Comparison of ENCODE assay signal across 8 cellular contexts in genomic region chrX:133921764-133922389, GRCh38.
DNase-seq lines count a peak whose midpoint lies in the region; ATAC-seq and TF ChIP-seq lines count a peak whose summit lies in the region.

No MANE protein-coding gene starts in this region.

- H3K4me3 Mint-ChIP-seq in CD4-positive, alpha-beta memory T cell, result peak overlapping the region in 3 of 8 donors; percentile 78 to 84 (median 80)
- H3K4me3 Mint-ChIP-seq in mesothelial cell of epicardium, result no peak overlapping the region

- CTCF ChIA-PET in CD4-positive, alpha-beta memory T cell (lab: Charles Lee; ENCODE audit: partially characterized antibody), result interaction anchor here (0.8 to 1.4 kb wide), 5 partner anchors 10 to 265 kb away, joined by 3 to 4 read pairs (median 3); no protein-coding TSS in a partner anchor
- CTCF ChIA-PET in SK-N-SH (lab: Yijun Ruan, JAX), result interaction anchor here (0.9 to 1.2 kb wide), 4 partner anchors 8 to 129 kb away, joined by 3 to 5 read pairs (median 3); no protein-coding TSS in a partner anchor

- no peak overlapping the region for H3K27ac ChIP-seq in CD4-positive, alpha-beta memory T cell (ENCODE audit: low read depth, low read length)
- no peak overlapping the region for H3K27ac ChIP-seq in SK-N-SH (ENCODE audit: low read depth in 2 of 2, low read length in 1 of 2)

- intact Hi-C loops in CD4-positive, alpha-beta memory T cell (cut with micrococcal nuclease), result no loop called here

- POLR2A ChIA-PET in CD4-positive, alpha-beta memory T cell (lab: Charles Lee; ENCODE audit: partially characterized antibody), result no interaction called here
- POLR2A ChIA-PET in SK-N-SH (lab: Yijun Ruan, JAX), result no interaction called here

- in situ Hi-C loops in KBM-7 (cut with MboI; ENCODE audit: low pct_unique_long_range_greater_than_20kb, low sequenced_read_pairs), result no loop called here

- no peaks in the 10 kb centered on the region for H3K9me3 ChIP-seq in CD4-positive, alpha-beta memory T cell (ENCODE audit: control insufficient read depth in 1 of 2, low read length in 2 of 2)
- no peaks in the 10 kb centered on the region for H3K9me3 ChIP-seq in SK-N-SH

- peak; percentile 43 for TF ChIP-seq RAD21 in SK-N-SH (IDR thresholded peaks at IDR 0.05; ENCODE audit: low read length)

- H2AFZ ChIP-seq in SK-N-SH (ENCODE audit: low read depth), result no peak overlapping the region

- H3K27me3 ChIP-seq in CD4-positive, alpha-beta memory T cell (ENCODE audit: insufficient read depth, low read length), result no peaks in the 10 kb centered on the region
- H3K27me3 ChIP-seq in SK-N-SH (ENCODE audit: insufficient read depth), result no peaks in the 10 kb centered on the region

- H3K9me2 ChIP-seq in SK-N-SH, result no peaks in the 10 kb centered on the region

- H3K36me3 Mint-ChIP-seq in CD4-positive, alpha-beta memory T cell, result no peaks in the 10 kb centered on the region
- peaks cover 21% of the 10 kb centered on the region for H3K36me3 Mint-ChIP-seq in mesothelial cell of epicardium

- H3K4me1 Mint-ChIP-seq in CD4-positive, alpha-beta memory T cell, result peaks cover 17 to 24% (median 21%) of the 10 kb centered on the region in 4 donors
- H3K4me1 Mint-ChIP-seq in mesothelial cell of epicardium, result peaks cover 36% of the 10 kb centered on the region

- ATAC-seq in GM19043 (IDR thresholded peaks at IDR 0.05; ENCODE audit: low read depth, unreplicated experiment), result peak; percentile 52

- H3K4me3 ChIP-seq in CD4-positive, alpha-beta memory T cell (ENCODE audit: low read length in 2 of 2), result no peak overlapping the region
- no peak overlapping the region for H3K4me3 ChIP-seq in SK-N-SH (ENCODE audit: low read depth in 2 of 2, low read length in 1 of 2)

- H3K27ac Mint-ChIP-seq in CD4-positive, alpha-beta memory T cell, result no peak overlapping the region
- H3K27ac Mint-ChIP-seq in mesothelial cell of epicardium, result peak overlapping the region; percentile 2

- H3K4me2 ChIP-seq in SK-N-SH, result no peak overlapping the region

- H3K27me3 Mint-ChIP-seq in CD4-positive, alpha-beta memory T cell, result no peaks in the 10 kb centered on the region
- H3K27me3 Mint-ChIP-seq in mesothelial cell of epicardium (ENCODE audit: low read depth), result no peaks in the 10 kb centered on the region

- 19% methylated on average over 6 of the region's 7 CpGs for WGBS in SK-N-SH (ENCODE audit: low lambda C conversion rate)

- H3F3A ChIP-seq in SK-N-SH (replicated peaks; ENCODE audit: insufficient read depth), result no peaks in the 10 kb centered on the region

- no peak for TF ChIP-seq EP300 in SK-N-SH (IDR thresholded peaks at IDR 0.05; ENCODE audit: borderline replicate concordance in 1 of 2, low read depth in 1 of 2, low read length in 1 of 2)

- peaks cover 0 to 9% (median 1%) of the 10 kb centered on the region in 8 donors for H3K9me3 Mint-ChIP-seq in CD4-positive, alpha-beta memory T cell
- peaks cover 8% of the 10 kb centered on the region for H3K9me3 Mint-ChIP-seq in mesothelial cell of epicardium

- peak; percentile 57 for TF ChIP-seq CTCF in SK-N-SH (IDR thresholded peaks at IDR 0.05)
- TF ChIP-seq CTCF in mesothelial cell of epicardium (IDR thresholded peaks at IDR 0.05; ENCODE audit: unreplicated experiment), result peak; percentile 16

- no peaks in the 10 kb centered on the region for H3K79me2 ChIP-seq in SK-N-SH (ENCODE audit: insufficient read depth)

- no peaks in the 10 kb centered on the region for H4K20me1 ChIP-seq in SK-N-SH (ENCODE audit: insufficient read depth)

- no peak overlapping the region for H3K9ac ChIP-seq in SK-N-SH

- DNase-seq in CD4-positive, alpha-beta memory T cell, result peak in 4 of 5 donors; percentile 8 to 21 (median 18)
- DNase-seq in KBM-7 (peak; percentile 57), SK-N-SH (peak; percentile 16), cerebellar cortex (ENCODE audit: low spot score) (peak; percentile 58), mesothelial cell of epicardium (ENCODE audit: low spot score in 2 of 2, unreplicated experiment in 2 of 2) (no peak), CD1c-positive myeloid dendritic cell (ENCODE audit: extremely low spot score) (no peak)
- DNase-seq in effector CD4-positive, alpha-beta T cell, result no peak

- peaks cover 21% of the 10 kb centered on the region for H3K4me1 ChIP-seq in CD4-positive, alpha-beta memory T cell (ENCODE audit: insufficient read depth, low read length)
- peaks cover 0 to 6% of the 10 kb centered on the region in 2 experiments; a peak in 1 of 4 replicates for H3K4me1 ChIP-seq in SK-N-SH (ENCODE audit: control insufficient read depth in 1 of 2, insufficient read depth in 2 of 2, low read depth in 1 of 2, low read length in 1 of 2)

- H3K36me3 ChIP-seq in CD4-positive, alpha-beta memory T cell (ENCODE audit: insufficient read depth, low read length), result no peaks in the 10 kb centered on the region
- no peaks in the 10 kb centered on the region for H3K36me3 ChIP-seq in SK-N-SH (replicated peaks in 1 of 2; ENCODE audit: control insufficient read depth in 1 of 2, insufficient read depth in 2 of 2, low read length in 1 of 2)

TF ChIP-seq in SK-N-SH, 30 proteins besides CTCF, POLR2A, EP300 and RAD21:
- TF ChIP-seq FOXJ3 (CRISPR knock-in tag; IDR thresholded peaks at IDR 0.05) (no peak), EZH2phosphoT487 (IDR thresholded peaks at IDR 0.05; ENCODE audit: borderline replicate concordance, low read depth) (no peak), SIN3A (IDR thresholded peaks at IDR 0.05; ENCODE audit: borderline replicate concordance, low read depth, low read length) (no peak), USF1 (IDR thresholded peaks at IDR 0.05; ENCODE audit: borderline replicate concordance, low read depth) (no peak), MEF2A (IDR thresholded peaks at IDR 0.05; ENCODE audit: borderline replicate concordance, low read depth) (no peak), FOXM1 (IDR thresholded peaks at IDR 0.05; ENCODE audit: low read depth) (no peak), TAF1 (IDR thresholded peaks at IDR 0.05; ENCODE audit: borderline replicate concordance, low read depth, low read length) (no peak), USF2 (IDR thresholded peaks at IDR 0.05; ENCODE audit: borderline replicate concordance, low read depth, low read length) (no peak), GATA2 (CRISPR knock-in tag; IDR thresholded peaks at IDR 0.05) (no peak), PBX3 (IDR thresholded peaks at IDR 0.05) (no peak), RCOR1 (IDR thresholded peaks at IDR 0.05; ENCODE audit: low read length) (no peak), TCF12 (IDR thresholded peaks at IDR 0.05) (no peak), NRF1 (IDR thresholded peaks at IDR 0.05; ENCODE audit: low read depth, low read length) (no peak), ELF1 (IDR thresholded peaks at IDR 0.05) (no peak)
- TF ChIP-seq, protein P1, sequence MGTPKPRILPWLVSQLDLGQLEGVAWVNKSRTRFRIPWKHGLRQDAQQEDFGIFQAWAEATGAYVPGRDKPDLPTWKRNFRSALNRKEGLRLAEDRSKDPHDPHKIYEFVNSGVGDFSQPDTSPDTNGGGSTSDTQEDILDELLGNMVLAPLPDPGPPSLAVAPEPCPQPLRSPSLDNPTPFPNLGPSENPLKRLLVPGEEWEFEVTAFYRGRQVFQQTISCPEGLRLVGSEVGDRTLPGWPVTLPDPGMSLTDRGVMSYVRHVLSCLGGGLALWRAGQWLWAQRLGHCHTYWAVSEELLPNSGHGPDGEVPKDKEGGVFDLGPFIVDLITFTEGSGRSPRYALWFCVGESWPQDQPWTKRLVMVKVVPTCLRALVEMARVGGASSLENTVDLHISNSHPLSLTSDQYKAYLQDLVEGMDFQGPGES (IDR thresholded peaks at IDR 0.05; ENCODE audit: low read depth, low read length), result no peak
- TF ChIP-seq, protein P2, sequence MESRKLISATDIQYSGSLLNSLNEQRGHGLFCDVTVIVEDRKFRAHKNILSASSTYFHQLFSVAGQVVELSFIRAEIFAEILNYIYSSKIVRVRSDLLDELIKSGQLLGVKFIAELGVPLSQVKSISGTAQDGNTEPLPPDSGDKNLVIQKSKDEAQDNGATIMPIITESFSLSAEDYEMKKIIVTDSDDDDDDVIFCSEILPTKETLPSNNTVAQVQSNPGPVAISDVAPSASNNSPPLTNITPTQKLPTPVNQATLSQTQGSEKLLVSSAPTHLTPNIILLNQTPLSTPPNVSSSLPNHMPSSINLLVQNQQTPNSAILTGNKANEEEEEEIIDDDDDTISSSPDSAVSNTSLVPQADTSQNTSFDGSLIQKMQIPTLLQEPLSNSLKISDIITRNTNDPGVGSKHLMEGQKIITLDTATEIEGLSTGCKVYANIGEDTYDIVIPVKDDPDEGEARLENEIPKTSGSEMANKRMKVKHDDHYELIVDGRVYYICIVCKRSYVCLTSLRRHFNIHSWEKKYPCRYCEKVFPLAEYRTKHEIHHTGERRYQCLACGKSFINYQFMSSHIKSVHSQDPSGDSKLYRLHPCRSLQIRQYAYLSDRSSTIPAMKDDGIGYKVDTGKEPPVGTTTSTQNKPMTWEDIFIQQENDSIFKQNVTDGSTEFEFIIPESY (IDR thresholded peaks at IDR 0.05; ENCODE audit: borderline replicate concordance, low read depth), result no peak

Comparison
In these comparisons a context has a peak if more than half of its experiments do, and no peak if none do; other contexts are left out.
1. DNase-seq: peak in CD4-positive, alpha-beta memory T cell (4 of 5), KBM-7 (single experiment), SK-N-SH (single experiment) and cerebellar cortex (single experiment); none in mesothelial cell of epicardium (0 of 2), effector CD4-positive, alpha-beta T cell (single experiment) and CD1c-positive myeloid dendritic cell (single experiment).